ENCODE assay signal across 20 cellular contexts in the genomic region with DNA sequence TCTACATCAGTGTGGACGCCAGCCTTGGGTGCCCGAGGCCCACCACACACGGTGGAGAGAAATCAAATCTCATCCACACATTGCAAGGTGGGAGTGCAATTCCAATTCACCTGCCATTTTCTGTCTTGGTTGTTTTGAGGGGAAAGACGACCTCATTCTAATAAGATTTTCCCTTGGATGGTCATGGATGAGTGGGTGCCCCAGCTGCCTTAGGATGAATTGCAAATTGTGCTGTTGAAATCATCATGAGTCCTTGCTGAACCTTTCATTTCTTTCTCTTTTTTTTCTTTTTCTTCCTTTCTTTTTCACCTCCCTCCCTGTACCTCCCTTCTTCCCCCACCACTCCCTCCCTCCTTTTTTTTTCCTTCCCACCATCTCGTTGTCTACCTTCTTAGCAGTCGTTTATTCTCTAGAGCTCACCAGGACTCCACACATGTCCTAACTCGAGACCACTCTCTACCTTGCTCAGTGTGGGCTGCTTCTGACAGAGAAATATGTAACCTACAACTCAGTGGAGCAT.
"Had no signal": no experiment of that assay in that cellular context is flagged by ENCODE, and none has a peak within 500 bp of the region (broad histone marks: within the 10 kb centered on the region; RNA-seq: fewer than 3 reads in every experiment).

No MANE protein-coding gene starts in this region.

- H3K4me3 ChIP-seq: dorsolateral prefrontal cortex, heart left ventricle, lung, pancreas, tibial artery, upper lobe of left lung, uterus had no signal

- H3K4me3 Mint-ChIP-seq: natural killer cell treated with Interleukin-12 subunit alpha and Interleukin-12 subunit beta and Interleukin-15 and Interleukin-18, amount 100 ng/mL, for 72 hours had no signal

- H3K36me3 Mint-ChIP-seq: natural killer cell treated with Interleukin-12 subunit alpha and Interleukin-12 subunit beta and Interleukin-15 and Interleukin-18, amount 100 ng/mL, for 72 hours had no signal

- H3K9me3 Mint-ChIP-seq: natural killer cell treated with Interleukin-12 subunit alpha and Interleukin-12 subunit beta and Interleukin-15 and Interleukin-18, amount 100 ng/mL, for 72 hours had no signal

- H3K4me1 ChIP-seq: heart left ventricle, pancreas, tibial artery, upper lobe of left lung, uterus had no signal

- H3K27me3 ChIP-seq: pancreas, upper lobe of left lung had no signal

- DNase-seq: dorsolateral prefrontal cortex; effector CD8-positive, alpha-beta T cell; foreskin melanocyte; heart left ventricle; hippocampal formation; left colon; left ventricle myocardium superior; mesenchymal stem cell; midbrain; occipital lobe; pancreas; right cardiac atrium; small intestine; stimulated activated CD4-positive, alpha-beta T cell treated with anti-CD3 and anti-CD28 coated beads, Interleukin-2, amount 100 ng/mL, for 48 hours; stimulated activated naive CD4-positive, alpha-beta T cell treated with Interleukin-2 at 50 U/mL for 16 hours; tibial artery; uterus had no signal

- FAIRE-seq: pancreas, small intestine had no signal

- H3K27ac ChIP-seq: heart left ventricle, pancreas, tibial artery, upper lobe of left lung, uterus had no signal

- H3K27ac Mint-ChIP-seq: natural killer cell treated with Interleukin-12 subunit alpha and Interleukin-12 subunit beta and Interleukin-15 and Interleukin-18, amount 100 ng/mL, for 72 hours had no signal

- H3K9me3 ChIP-seq: heart left ventricle, pancreas, tibial artery, upper lobe of left lung, uterus had no signal

- ATAC-seq: heart left ventricle; left colon; left ventricle myocardium superior; natural killer cell treated with Interleukin-12 subunit alpha and Interleukin-12 subunit beta and Interleukin-15 and Interleukin-18, amount 100 ng/mL, for 72 hours; pancreas; right cardiac atrium had no signal

- H3K36me3 ChIP-seq: heart left ventricle, pancreas, tibial artery, upper lobe of left lung, uterus had no signal
